10 cellular contexts compared by ENCODE assay signal in genomic region chr2:127650041-127650784, GRCh38. TPM values are rescaled to one million over a fixed set of nuclear protein-coding genes. Genes with fewer than 3 reads are reported as not detected.
DNase-seq lines count a peak whose midpoint lies in the region; ATAC-seq and TF ChIP-seq lines count a peak whose summit lies in the region.
"Had no signal": no experiment of that assay in that cellular context is flagged by ENCODE, and none has a peak within 500 bp of the region (broad histone marks: within the 10 kb centered on the region; RNA-seq: fewer than 3 reads in every experiment).

No MANE protein-coding gene starts in this region.

- DNase-seq in stimulated activated naive CD8-positive, alpha-beta T cell treated with anti-CD3 and anti-CD28 coated beads, Interleukin-15, amount 100 ng/mL, for 72 hours, result no peak
- DNase-seq in stimulated activated naive CD8-positive, alpha-beta T cell treated with anti-CD3 and anti-CD28 coated beads, Interleukin-15, Interleukin-2, amounts not matched to agents 100 U/mL and 50 U/mL, for 24 hours, result no peak
- DNase-seq in chondrocyte (ENCODE audit: low spot score) (no peak), vagina (ENCODE audit: extremely low spot score in 2 of 2) (no peak), middle frontal gyrus (ENCODE audit: extremely low spot score, low spot score) (no peak), Karpas-422 (no peak), LoVo (ENCODE audit: low spot score) (no peak)

- peaks cover 52% of the 10 kb centered on the region for H3K4me1 Mint-ChIP-seq in stimulated activated naive CD8-positive, alpha-beta T cell treated with anti-CD3 and anti-CD28 coated beads, Interleukin-15, amount 100 ng/mL, for 72 hours
- peaks cover 47% of the 10 kb centered on the region for H3K4me1 Mint-ChIP-seq in chondrocyte (ENCODE audit: low read depth)

- H3K4me3 Mint-ChIP-seq in stimulated activated naive CD8-positive, alpha-beta T cell treated with anti-CD3 and anti-CD28 coated beads, Interleukin-15, amount 100 ng/mL, for 72 hours, result no peak overlapping the region
- H3K4me3 Mint-ChIP-seq in chondrocyte (ENCODE audit: unreplicated experiment), result no peak overlapping the region

- H3K9me3 ChIP-seq in muscle layer of colon (ENCODE audit: low read length) (no peaks in the 10 kb centered on the region), vagina (no peaks in the 10 kb centered on the region), Karpas-422 (ENCODE audit: low read length) (no peaks in the 10 kb centered on the region)
- H3K9me3 ChIP-seq: prostate gland, SJSA1 had no signal

- H3K4me3 ChIP-seq in muscle layer of colon (ENCODE audit: low read depth in 1 of 2, low read length in 2 of 2), result no peak overlapping the region
- H3K4me3 ChIP-seq in vagina, result no peak overlapping the region
- H3K4me3 ChIP-seq in Karpas-422 (ENCODE audit: low read length), result no peak overlapping the region
- H3K4me3 ChIP-seq: prostate gland, SJSA1 had no signal

- TF ChIP-seq CTCF in chondrocyte (IDR thresholded peaks at IDR 0.05), result peak; percentile 60
- TF ChIP-seq CTCF in vagina (IDR thresholded peaks at IDR 0.05), result no peak

- no peaks in the 10 kb centered on the region for H3K79me2 ChIP-seq in Karpas-422 (ENCODE audit: low read length)

- peaks cover 18% of the 10 kb centered on the region for H3K36me3 Mint-ChIP-seq in chondrocyte (ENCODE audit: low read depth)

- no peak overlapping the region for H3K27ac Mint-ChIP-seq in stimulated activated naive CD8-positive, alpha-beta T cell treated with anti-CD3 and anti-CD28 coated beads, Interleukin-15, amount 100 ng/mL, for 72 hours
- no peak overlapping the region for H3K27ac Mint-ChIP-seq in chondrocyte (ENCODE audit: unreplicated experiment)

- H3K9ac ChIP-seq in muscle layer of colon (ENCODE audit: low read length) (peak overlapping the region; percentile 47), Karpas-422 (ENCODE audit: low read length) (no peak overlapping the region)

- H3K4me1 ChIP-seq in muscle layer of colon (ENCODE audit: insufficient read depth, low read length), result peaks cover 95% of the 10 kb centered on the region
- H3K4me1 ChIP-seq in vagina, result peaks cover 35% of the 10 kb centered on the region
- H3K4me1 ChIP-seq in Karpas-422 (ENCODE audit: low read length), result 0 out of 2 replicates have a peak, but pooled peaks cover 2% of the 10 kb centered on the region

- H3K36me3 ChIP-seq in muscle layer of colon (ENCODE audit: insufficient read depth, low read length) (peaks cover 23% of the 10 kb centered on the region), vagina (peaks cover 0 to 4% of the 10 kb centered on the region in 2 donors), Karpas-422 (ENCODE audit: insufficient read depth, low read length) (no peaks in the 10 kb centered on the region)
- H3K36me3 ChIP-seq: prostate gland, SJSA1 had no signal

- H3K4me2 ChIP-seq in Karpas-422 (ENCODE audit: low read depth, low read length, poor library complexity, severe bottlenecking), result no peak overlapping the region

- H4K20me1 ChIP-seq in Karpas-422 (ENCODE audit: insufficient read depth, low read depth, low read length), result no peaks in the 10 kb centered on the region

- H3K27ac ChIP-seq in muscle layer of colon (ENCODE audit: low read depth, low read length), result peak overlapping the region; percentile 95
- peak overlapping the region; percentile 33 for H3K27ac ChIP-seq in vagina
- no peak overlapping the region for H3K27ac ChIP-seq in Karpas-422 (ENCODE audit: low read length)
- H3K27ac ChIP-seq: prostate gland, SJSA1 had no signal

- no peaks in the 10 kb centered on the region for H3K27me3 ChIP-seq in muscle layer of colon (ENCODE audit: control insufficient read depth in 1 of 2, insufficient read depth in 2 of 2, low read length in 2 of 2)
- H3K27me3 ChIP-seq in vagina, result no peaks in the 10 kb centered on the region
- no peaks in the 10 kb centered on the region for H3K27me3 ChIP-seq in Karpas-422 (ENCODE audit: low read length)
- H3K27me3 ChIP-seq: SJSA1 had no signal

- H3K9me2 ChIP-seq in Karpas-422 (replicated peaks; ENCODE audit: insufficient read depth, low read length), result no peaks in the 10 kb centered on the region

- no peak for TF ChIP-seq POLR2A in vagina (IDR thresholded peaks at IDR 0.05)

- ATAC-seq in stimulated activated naive CD8-positive, alpha-beta T cell treated with anti-CD3 and anti-CD28 coated beads, Interleukin-15, amount 100 ng/mL, for 72 hours, result peak; percentile 17
- ATAC-seq in stimulated activated naive CD8-positive, alpha-beta T cell treated with anti-CD3 and anti-CD28 coated beads, Interleukin-15, Interleukin-2, amounts not matched to agents 100 U/mL and 50 U/mL, for 24 hours, result no peak

- intact Hi-C loops in vagina (cut with DNase I), result loop anchor here (5.0 kb wide), 1 partner anchor 143 kb away; no protein-coding TSS in a partner anchor

- no peaks in the 10 kb centered on the region for H3K27me3 Mint-ChIP-seq in stimulated activated naive CD8-positive, alpha-beta T cell treated with anti-CD3 and anti-CD28 coated beads, Interleukin-15, amount 100 ng/mL, for 72 hours
- no peaks in the 10 kb centered on the region for H3K27me3 Mint-ChIP-seq in chondrocyte (ENCODE audit: low read depth)

- no peak overlapping the region for H2AFZ ChIP-seq in Karpas-422 (ENCODE audit: low read length)

- no peaks in the 10 kb centered on the region for H3K9me3 Mint-ChIP-seq in stimulated activated naive CD8-positive, alpha-beta T cell treated with anti-CD3 and anti-CD28 coated beads, Interleukin-15, amount 100 ng/mL, for 72 hours
- H3K9me3 Mint-ChIP-seq in chondrocyte (ENCODE audit: low read depth), result no peaks in the 10 kb centered on the region

RNA-seq across cellular contexts. Expression of gene GPR17, which starts 4.3 kb away (rescaled TPM):
- not detected in 3 replicates for total RNA-seq in chondrocyte
- total RNA-seq in vagina, result not detected
- total RNA-seq in Karpas-422 (2014; rRNA removed; shearing (Covaris generic); ENCODE audit: low replicate concordance), result not detected in 2 replicates
- total RNA-seq: prostate gland, SJSA1 had no signal

RNA-seq across cellular contexts. Expression of gene LIMS2, which starts 25.1 kb away (rescaled TPM):
- total RNA-seq in chondrocyte, result 75.3 to 173 TPM (median 171 TPM) in 3 replicates
- total RNA-seq in vagina, result 44.2 TPM
- 0.32 and 0.56 TPM in 2 replicates for total RNA-seq in Karpas-422 (2014; rRNA removed; shearing (Covaris generic); ENCODE audit: low replicate concordance)

RNA-seq across cellular contexts. Expression of gene SFT2D3, which starts 51.1 kb away (rescaled TPM):
- total RNA-seq in chondrocyte, result 5.1 to 7.2 TPM (median 7.1 TPM) in 3 replicates
- total RNA-seq in vagina, result 3.7 TPM
- total RNA-seq in Karpas-422 (2014; rRNA removed; shearing (Covaris generic); ENCODE audit: low replicate concordance), result 3.2 and 4.0 TPM in 2 replicates

Comparison
In these comparisons a context has a peak if more than half of its experiments do, and no peak if none do; other contexts are left out.
1. RNA of gene LIMS2, which starts 25.1 kb away (total RNA-seq): 75.3 to 173 TPM in chondrocyte and 44.2 TPM in vagina (single experiment); 0.32 to 0.56 TPM in Karpas-422; every median in the first group is over 10 times any median in the second.